ENCODE assay signal across 1 cellular context in genomic region chr3:15685927-15686326, GRCh38.
A peak's percentile ranks its signal among the peaks of the same experiment; 100 is the strongest.
TF ChIP-seq lines count a peak whose summit lies in the region.

No MANE protein-coding gene starts in this region.

TF ChIP-seq in SK-N-SH treated with all-trans-retinoic acid at 6 μM for 48 hours, 23 proteins besides CTCF, POLR2A, EP300 and RAD21 (continued from another document):
- TF ChIP-seq TSHZ2 (CRISPR knock-in tag; IDR thresholded peaks at IDR 0.05) (peak; percentile 74), TOX (CRISPR knock-in tag; IDR thresholded peaks at IDR 0.05; ENCODE audit: borderline replicate concordance) (no peak), ARNTL (CRISPR knock-in tag; IDR thresholded peaks at IDR 0.05; ENCODE audit: borderline replicate concordance, low read depth) (no peak), ZNF70 (CRISPR knock-in tag; IDR thresholded peaks at IDR 0.05) (0 out of 2 replicates have a peak, but pooled peaks have one; percentile 37), BACH2 (CRISPR knock-in tag; IDR thresholded peaks at IDR 0.05; ENCODE audit: borderline replicate concordance) (no peak), CSRNP3 (CRISPR knock-in tag; IDR thresholded peaks at IDR 0.05) (0 out of 2 replicates have a peak, but pooled peaks have one; percentile 43), ISL1 (CRISPR knock-in tag; IDR thresholded peaks at IDR 0.05) (peak; percentile 76), CREB5 (CRISPR knock-in tag; IDR thresholded peaks at IDR 0.05; ENCODE audit: low read depth) (no peak), SNAI2 (CRISPR knock-in tag; IDR thresholded peaks at IDR 0.05) (peak; percentile 58; the same call in 1 of the 2 replicates), ZNF565 (CRISPR knock-in tag; conservative IDR thresholded peaks at IDR 0.05; ENCODE audit: low read depth) (no peak), CSDC2 (CRISPR knock-in tag; IDR thresholded peaks at IDR 0.05) (no peak), GLIS3 (CRISPR knock-in tag; IDR thresholded peaks at IDR 0.05) (0 out of 2 replicates have a peak, but pooled peaks have one; percentile 39)
